In the genomic region with DNA sequence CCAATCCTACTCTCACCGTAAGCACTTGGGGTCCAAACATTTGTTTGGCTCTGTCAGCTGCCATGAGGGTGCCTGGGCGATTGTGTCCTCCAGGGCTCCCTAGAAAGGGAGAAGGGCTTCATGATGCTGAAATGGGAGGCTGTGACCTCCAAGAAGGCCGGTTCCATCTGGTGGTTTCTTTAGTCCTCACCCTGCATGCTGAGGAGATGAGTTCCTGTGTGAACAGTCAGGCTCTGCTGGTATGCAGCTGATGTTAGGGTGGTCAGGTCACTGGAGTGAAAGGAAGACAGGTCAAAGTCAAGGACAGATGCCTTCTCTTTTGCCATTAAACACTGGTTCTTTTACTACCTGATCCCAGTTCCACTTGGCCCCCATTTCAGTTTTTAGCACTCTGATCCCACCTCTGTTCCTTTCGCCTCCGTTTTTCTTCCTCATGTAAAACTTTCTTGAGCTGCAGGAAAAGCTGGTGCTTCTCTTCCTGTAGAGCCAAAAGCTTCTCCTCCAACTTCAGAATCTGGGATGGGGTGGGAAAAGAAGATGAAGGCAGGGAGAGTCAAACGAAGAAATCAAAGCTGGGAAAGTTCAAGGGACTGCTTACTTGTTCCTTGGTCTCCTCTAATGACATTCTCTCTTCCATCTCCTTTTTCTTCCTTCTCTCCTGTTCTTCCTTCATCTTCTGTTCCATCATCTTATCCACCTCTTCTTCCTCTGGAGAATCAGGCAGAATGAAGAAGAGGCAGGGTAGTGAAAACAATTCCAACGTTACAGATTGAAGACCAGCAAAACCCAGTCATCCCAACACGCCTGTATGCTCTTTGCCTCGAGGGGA, we compare ENCODE assay signal across 8 cellular contexts. TPM values are rescaled to one million over a fixed set of nuclear protein-coding genes. Genes with fewer than 3 reads are reported as not detected.
A peak's percentile ranks its signal among the peaks of the same experiment; 100 is the strongest.
DNase-seq lines count a peak whose midpoint lies in the region; ATAC-seq and TF ChIP-seq lines count a peak whose summit lies in the region.

No MANE protein-coding gene starts in this region.

- peaks cover 33% of the 10 kb centered on the region for H3K79me2 ChIP-seq in fibroblast of lung (ENCODE audit: control insufficient read depth, insufficient read depth, low read length)

- H3K4me3 ChIP-seq in SJSA1 (peak overlapping the region; percentile 88), fibroblast of lung (replicated peaks in 1 of 4; ENCODE audit: control extremely low read depth in 1 of 4, insufficient read depth in 1 of 4, low read depth in 3 of 4, low read length in 4 of 4) (peak overlapping the region; percentile 66 to 88 (median 74)), gastrocnemius medialis (peak overlapping the region; percentile 86 to 98 (median 92))

- H3K27ac ChIP-seq in SJSA1 (no peak overlapping the region), fibroblast of lung (ENCODE audit: insufficient read depth, low read length) (peak overlapping the region; percentile 75), gastrocnemius medialis (peak overlapping the region; percentile 92 to 97 (median 93))

- H3K36me3 ChIP-seq in SJSA1 = peaks cover 83% of the 10 kb centered on the region
- peaks cover 38% of the 10 kb centered on the region for H3K36me3 ChIP-seq in fibroblast of lung (ENCODE audit: control insufficient read depth, insufficient read depth, low read length)
- H3K36me3 ChIP-seq in gastrocnemius medialis = peaks cover 4 to 70% of the 10 kb centered on the region in 2 donors

- no peaks in the 10 kb centered on the region for H4K20me1 ChIP-seq in fibroblast of lung (ENCODE audit: control insufficient read depth, extremely low read depth, insufficient read depth, low read length)

- no peak for TF ChIP-seq CTCF in fibroblast of lung (conservative IDR thresholded peaks at IDR 0.05 in 1 of 2, IDR thresholded peaks at IDR 0.05 in 1 of 2; ENCODE audit: low read depth in 1 of 2, low read length in 2 of 2)
- no peak for TF ChIP-seq CTCF in gastrocnemius medialis (IDR thresholded peaks at IDR 0.05 in 4 of 5, conservative IDR thresholded peaks at IDR 0.05 in 1 of 5)

- H3K4me2 ChIP-seq in fibroblast of lung (ENCODE audit: extremely low read depth, insufficient read depth, low read length) = peak overlapping the region; percentile 76

- DNase-seq in SJSA1 (ENCODE audit: low read depth in 1 of 2, low spot score in 2 of 2) (no peak), fibroblast of lung (ENCODE audit: low read depth in 2 of 2) (no peak), gastrocnemius medialis (no peak), SIG-M5 treated with dmso at 0.1 percent for 504 hours (lab: John Stamatoyannopoulos, UW; ENCODE audit: unreplicated experiment) (no peak), ureter (ENCODE audit: low spot score) (no peak)

- peak; percentile 19 for TF ChIP-seq POLR2A in GM18951 (IDR thresholded peaks at IDR 0.05; ENCODE audit: extremely low read depth, insufficient read depth, insufficient read length)
- TF ChIP-seq POLR2A in gastrocnemius medialis (IDR thresholded peaks at IDR 0.05) = no peak

- H3K4me1 ChIP-seq in SJSA1 (replicated peaks) (peaks cover 34% of the 10 kb centered on the region), fibroblast of lung (ENCODE audit: control insufficient read depth, extremely low read depth, insufficient read depth, low read length) (peaks cover 8% of the 10 kb centered on the region), gastrocnemius medialis (peaks cover 55 to 56% of the 10 kb centered on the region in 2 donors)

- H2AFZ ChIP-seq in fibroblast of lung (ENCODE audit: low read length) = no peak overlapping the region

- H3K9ac ChIP-seq in fibroblast of lung (ENCODE audit: insufficient read depth, low read length) = peak overlapping the region; percentile 85

- no peaks in the 10 kb centered on the region for H3K27me3 ChIP-seq in SJSA1 (replicated peaks)
- no peaks in the 10 kb centered on the region for H3K27me3 ChIP-seq in fibroblast of lung (ENCODE audit: control insufficient read depth, insufficient read depth, low read length)
- H3K27me3 ChIP-seq in gastrocnemius medialis = no peaks in the 10 kb centered on the region

- H3K9me3 ChIP-seq in SJSA1 (replicated peaks) (no peaks in the 10 kb centered on the region), fibroblast of lung (ENCODE audit: control insufficient read depth, insufficient read depth, low read depth, low read length) (no peaks in the 10 kb centered on the region), gastrocnemius medialis (no peaks in the 10 kb centered on the region)

- ATAC-seq in gastrocnemius medialis = no peak
- no peak for ATAC-seq in HG03175 (IDR thresholded peaks at IDR 0.05; ENCODE audit: unreplicated experiment)
- ATAC-seq in HG03432 (IDR thresholded peaks at IDR 0.05; ENCODE audit: unreplicated experiment) = no peak

- in situ Hi-C loops in GM18951 (cut with MboI; ENCODE audit: low sequenced_read_pairs, unreplicated experiment) = no loop called here
- in situ Hi-C loops in gastrocnemius medialis (cut with MboI; ENCODE audit: low sequenced_read_pairs in 4 of 4) = no loop called here

- intact Hi-C loops in gastrocnemius medialis (cut with DNase I; ENCODE audit: low total_unique reads) = no loop called here

RNA-seq across cellular contexts. Expression of a gene that starts 1.1 kb away (rescaled TPM):
- total RNA-seq in SJSA1 (2014; rRNA removed; shearing (Covaris generic)) = 86.3 and 112 TPM in 2 replicates
- total RNA-seq in fibroblast of lung = 30.6 and 38.5 TPM in 2 replicates
- 55.3 and 65.6 TPM in 2 replicates for polyA plus RNA-seq in fibroblast of lung
- polyA plus RNA-seq in fibroblast of lung (2012) = 51.2 and 54.6 TPM in 2 replicates
- 117 and 139 TPM in 2 replicates for polyA minus RNA-seq in fibroblast of lung (ENCODE audit: low replicate concordance)
- 100 to 1,000 TPM; 135 to 240 (median 169) TPM for total RNA-seq in gastrocnemius medialis
- 67.6 TPM for total RNA-seq in ureter

RNA-seq across cellular contexts. Expression of a gene that starts 6.7 kb away (rescaled TPM):
- 342 and 632 TPM in 2 replicates for total RNA-seq in SJSA1 (2014; rRNA removed; shearing (Covaris generic))
- 275 and 347 TPM in 2 replicates for total RNA-seq in fibroblast of lung
- polyA plus RNA-seq in fibroblast of lung = 752 and 1,278 TPM in 2 replicates
- polyA plus RNA-seq in fibroblast of lung (2012) = 587 and 1,061 TPM in 2 replicates
- 765 and 958 TPM in 2 replicates for polyA minus RNA-seq in fibroblast of lung (ENCODE audit: low replicate concordance)
- total RNA-seq in gastrocnemius medialis = 100 to 1,000 TPM; 115 to 384 (median 273) TPM
- total RNA-seq in ureter = 425 TPM

RNA-seq across cellular contexts. Expression of a gene that starts 15.0 kb away (rescaled TPM):
- total RNA-seq in SJSA1 (2014; rRNA removed; shearing (Covaris generic)) = 8.1 and 13.8 TPM in 2 replicates
- total RNA-seq in fibroblast of lung (18.2 and 20.1 TPM in 2 replicates), gastrocnemius medialis (10 to 100 TPM; 21.8 to 26.7 (median 23.5) TPM), ureter (49.6 TPM)
- polyA plus RNA-seq in fibroblast of lung = 6.0 and 8.3 TPM in 2 replicates
- 9.6 and 10.8 TPM in 2 replicates for polyA plus RNA-seq in fibroblast of lung (2012)
- polyA minus RNA-seq in fibroblast of lung (ENCODE audit: low replicate concordance) = 34.3 and 36.6 TPM in 2 replicates

RNA-seq across cellular contexts. Expression of a gene that starts 19.7 kb away (rescaled TPM):
- total RNA-seq in SJSA1 (2014; rRNA removed; shearing (Covaris generic)) = not detected in 2 replicates
- under 0.01 TPM in 1 of 2 replicates, not detected in the other for total RNA-seq in fibroblast of lung
- not detected in 2 replicates for polyA plus RNA-seq in fibroblast of lung
- polyA plus RNA-seq in fibroblast of lung (2012) = not detected in 2 replicates
- polyA minus RNA-seq in fibroblast of lung (ENCODE audit: low replicate concordance) = not detected in 2 replicates
- 1 to 10 TPM in 1 of 4 donors, under 1 TPM in 2, not detected in 1; 0.42 to 2.2 (median 0.46) TPM for total RNA-seq in gastrocnemius medialis
- not detected for total RNA-seq in ureter

RNA-seq across cellular contexts. Expression of a gene that starts 22.2 kb away (rescaled TPM):
- total RNA-seq in SJSA1 (2014; rRNA removed; shearing (Covaris generic)) = not detected in 2 replicates
- 2.1 and 3.9 TPM in 2 replicates for total RNA-seq in fibroblast of lung
- polyA plus RNA-seq in fibroblast of lung = 0.06 and 0.40 TPM in 2 replicates
- polyA plus RNA-seq in fibroblast of lung (2012) = 3.7 and 4.6 TPM in 2 replicates
- polyA minus RNA-seq in fibroblast of lung (ENCODE audit: low replicate concordance) = 4.8 TPM in 1 of 2 replicates, not detected in the other
- 10 to 100 TPM in 1 of 4 donors, 1 to 10 TPM in 1, under 1 TPM in 2; 0.22 to 16.3 (median 1.7) TPM for total RNA-seq in gastrocnemius medialis
- 12.7 TPM for total RNA-seq in ureter
